1 cellular context compared by ENCODE assay signal in the genomic region with DNA sequence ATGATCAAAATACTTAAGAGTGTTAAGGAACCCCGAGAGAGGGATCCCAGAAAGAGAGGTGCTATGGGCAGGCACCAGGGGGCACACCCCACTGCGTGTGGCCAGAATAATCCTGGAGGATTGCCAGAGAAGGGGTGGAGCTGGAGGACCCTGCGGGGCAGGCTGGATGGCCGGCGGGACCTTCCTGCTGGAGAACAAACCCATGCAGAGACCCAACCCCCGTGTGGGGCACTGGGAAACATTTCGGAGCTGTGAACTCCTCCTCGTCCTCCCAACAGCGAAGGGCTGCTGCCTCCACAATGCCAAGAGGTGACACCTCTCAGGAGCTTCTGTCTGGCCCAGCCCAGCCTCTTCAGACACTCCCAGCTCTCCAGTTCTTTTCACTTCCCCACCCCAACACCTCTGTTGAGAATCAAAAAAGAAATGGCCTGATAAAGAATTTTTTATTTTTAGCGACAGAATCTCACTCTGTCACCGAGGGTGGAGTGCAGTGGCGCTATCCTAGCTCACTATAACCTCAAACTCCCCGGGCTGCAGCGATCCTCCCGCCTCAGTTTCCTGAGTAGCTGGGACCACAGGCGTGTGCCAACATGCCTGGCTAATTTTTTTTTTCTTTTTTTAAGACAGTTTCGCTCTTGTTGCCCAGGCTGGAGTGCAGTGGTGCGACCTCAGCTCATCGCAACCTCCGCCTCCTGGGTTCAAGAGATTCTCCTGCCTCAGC.
A peak's percentile ranks its signal among the peaks of the same experiment; 100 is the strongest.
TF ChIP-seq lines count a peak whose summit lies in the region.

No MANE protein-coding gene starts in this region.

TF ChIP-seq in K562, 482 proteins besides CTCF, POLR2A, EP300 and RAD21 (continued from another document):
- TF ChIP-seq SNRNP70 (optimal IDR thresholded peaks at IDR 0.05; ENCODE audit: low read depth, low read length) (no peak), FOSL1 (tag; conservative IDR thresholded peaks at IDR 0.05) (no peak), RCOR1 (IDR thresholded peaks at IDR 0.05; ENCODE audit: borderline replicate concordance in 1 of 2, low read depth in 2 of 2, low read length in 2 of 2) (no peak), SMAD4 (CRISPR knock-in tag; conservative IDR thresholded peaks at IDR 0.05) (0 out of 2 replicates have a peak, but pooled peaks have one; percentile 23), ZBTB7A (IDR thresholded peaks at IDR 0.05; ENCODE audit: borderline replicate concordance, control insufficient read depth, low read depth, low read length) (0 out of 2 replicates have a peak, but pooled peaks have one; percentile 28), RBFOX2 (IDR thresholded peaks at IDR 0.05; ENCODE audit: low read depth, low read length) (0 out of 2 replicates have a peak, but pooled peaks have one; percentile 14)
- TF ChIP-seq, protein P1, sequence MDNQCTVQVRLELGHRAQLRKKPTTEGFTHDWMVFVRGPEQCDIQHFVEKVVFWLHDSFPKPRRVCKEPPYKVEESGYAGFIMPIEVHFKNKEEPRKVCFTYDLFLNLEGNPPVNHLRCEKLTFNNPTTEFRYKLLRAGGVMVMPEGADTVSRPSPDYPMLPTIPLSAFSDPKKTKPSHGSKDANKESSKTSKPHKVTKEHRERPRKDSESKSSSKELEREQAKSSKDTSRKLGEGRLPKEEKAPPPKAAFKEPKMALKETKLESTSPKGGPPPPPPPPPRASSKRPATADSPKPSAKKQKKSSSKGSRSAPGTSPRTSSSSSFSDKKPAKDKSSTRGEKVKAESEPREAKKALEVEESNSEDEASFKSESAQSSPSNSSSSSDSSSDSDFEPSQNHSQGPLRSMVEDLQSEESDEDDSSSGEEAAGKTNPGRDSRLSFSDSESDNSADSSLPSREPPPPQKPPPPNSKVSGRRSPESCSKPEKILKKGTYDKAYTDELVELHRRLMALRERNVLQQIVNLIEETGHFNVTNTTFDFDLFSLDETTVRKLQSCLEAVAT (IDR thresholded peaks at IDR 0.05) = no peak
